In genomic region chr20:52191436-52192295, GRCh38 we compare ENCODE assay signal across 1 cellular context.
TF ChIP-seq lines count a peak whose summit lies in the region.

Gene ZFP64 (minus strand): TSS chr20:52191779. CDS start chr20:52191636, 143 bp downstream.

TF ChIP-seq in H1, 55 proteins besides CTCF, POLR2A, EP300 and RAD21 (continued from another document):
- TF ChIP-seq JUN (IDR thresholded peaks at IDR 0.05; ENCODE audit: low read depth, low read length): no peak
- no peak for TF ChIP-seq SP1 (IDR thresholded peaks at IDR 0.05; ENCODE audit: low read depth, low read length)
- TF ChIP-seq SP4 (IDR thresholded peaks at IDR 0.05; ENCODE audit: low read length): no peak
- no peak for TF ChIP-seq RNF2 (IDR thresholded peaks at IDR 0.05; ENCODE audit: borderline replicate concordance, low read depth, low read length, missing control alignments, poor library complexity, severe bottlenecking)
- TF ChIP-seq TEAD4 (IDR thresholded peaks at IDR 0.05; ENCODE audit: low read depth, low read length): no peak
- no peak for TF ChIP-seq E2F6 (IDR thresholded peaks at IDR 0.05)
- peak; percentile 14; the same call in 1 of the 2 replicates for TF ChIP-seq MAX (IDR thresholded peaks at IDR 0.05)
- no peak for TF ChIP-seq CEBPB (IDR thresholded peaks at IDR 0.05; ENCODE audit: low read depth, low read length)
- TF ChIP-seq RBBP5 (IDR thresholded peaks at IDR 0.05; ENCODE audit: borderline replicate concordance, low read depth, low read length): 0 out of 2 replicates have a peak, but pooled peaks have one; percentile 80
- TF ChIP-seq NRF1 (IDR thresholded peaks at IDR 0.05; ENCODE audit: low read depth, low read length): no peak
- peak; percentile 28 for TF ChIP-seq EZH2 (IDR thresholded peaks at IDR 0.05; ENCODE audit: low read depth, low read length, severe bottlenecking)
- TF ChIP-seq HDAC6 (IDR thresholded peaks at IDR 0.05; ENCODE audit: low read depth, low read length): no peak
- TF ChIP-seq PHF8 (conservative IDR thresholded peaks at IDR 0.05; ENCODE audit: low read depth, low read length): peak; percentile 79
- TF ChIP-seq SUZ12 (IDR thresholded peaks at IDR 0.05; ENCODE audit: low read length): 0 out of 2 replicates have a peak, but pooled peaks have one; percentile 25
- no peak for TF ChIP-seq CHD1 (IDR thresholded peaks at IDR 0.05; ENCODE audit: low read depth, low read length)
- TF ChIP-seq ATF2 (IDR thresholded peaks at IDR 0.05; ENCODE audit: low read length): no peak
- TF ChIP-seq ATF3 (IDR thresholded peaks at IDR 0.05; ENCODE audit: insufficient read depth, low read depth, low read length): peak; percentile 57; the same call in 1 of the 2 replicates
- TF ChIP-seq GABPA (IDR thresholded peaks at IDR 0.05; ENCODE audit: borderline replicate concordance, insufficient read depth, low read length): no peak; the same call in 1 of the 2 replicates
- no peak for TF ChIP-seq CTBP2 (IDR thresholded peaks at IDR 0.05; ENCODE audit: borderline replicate concordance, insufficient read depth, insufficient read length, low read length)
- no peak for TF ChIP-seq BCL11A (IDR thresholded peaks at IDR 0.05; ENCODE audit: low read depth in 2 of 2, low read length in 2 of 2)
- TF ChIP-seq CBX5 (IDR thresholded peaks at IDR 0.05; ENCODE audit: low read depth, low read length): no peak
- TF ChIP-seq RFX5 (IDR thresholded peaks at IDR 0.05; ENCODE audit: borderline replicate concordance, low read depth, low read length): no peak
- no peak for TF ChIP-seq SRF (IDR thresholded peaks at IDR 0.05; ENCODE audit: low read depth, low read length)
- peak; percentile 43; the same call in 1 of the 2 replicates for TF ChIP-seq TBP (IDR thresholded peaks at IDR 0.05; ENCODE audit: low read depth, low read length)
- no peak for TF ChIP-seq POU5F1 (IDR thresholded peaks at IDR 0.05; ENCODE audit: low read depth, low read length)
- no peak for TF ChIP-seq BRCA1 (IDR thresholded peaks at IDR 0.05; ENCODE audit: low read depth, low read length)
- TF ChIP-seq HDAC2 (IDR thresholded peaks at IDR 0.05; ENCODE audit: borderline replicate concordance in 1 of 2, low read depth in 2 of 2, low read length in 2 of 2): peak in 1 of 2 experiments; percentile 20; a peak in 1 of 4 replicates
- no peak for TF ChIP-seq USF2 (IDR thresholded peaks at IDR 0.05; ENCODE audit: low read length)
- no peak for TF ChIP-seq SP2 (IDR thresholded peaks at IDR 0.05; ENCODE audit: low read length)
- no peak for TF ChIP-seq KDM5A (IDR thresholded peaks at IDR 0.05; ENCODE audit: low read length)
- TF ChIP-seq CBX8 (IDR thresholded peaks at IDR 0.05; ENCODE audit: borderline replicate concordance, low read depth, low read length): no peak
- TF ChIP-seq CREB1 (IDR thresholded peaks at IDR 0.05): peak; percentile 36; the same call in 1 of the 2 replicates
- peak; percentile 15 for TF ChIP-seq NANOG (IDR thresholded peaks at IDR 0.05; ENCODE audit: insufficient read depth, low read depth, low read length, poor library complexity, severe bottlenecking)
- TF ChIP-seq RXRA (IDR thresholded peaks at IDR 0.05; ENCODE audit: insufficient read depth, low read depth, low read length): no peak
- TF ChIP-seq GTF2F1 (IDR thresholded peaks at IDR 0.05; ENCODE audit: borderline replicate concordance, low read depth, low read length): no peak
- no peak for TF ChIP-seq SIN3A (conservative IDR thresholded peaks at IDR 0.05 in 1 of 2, IDR thresholded peaks at IDR 0.05 in 1 of 2; ENCODE audit: low read depth in 1 of 2, low read length in 2 of 2)
- no peak for TF ChIP-seq FOSL1 (IDR thresholded peaks at IDR 0.05; ENCODE audit: insufficient read depth, low read depth, low read length)
- no peak for TF ChIP-seq CHD7 (IDR thresholded peaks at IDR 0.05; ENCODE audit: insufficient replicate concordance, low read length)
- no peak; the same call in 1 of the 2 replicates for TF ChIP-seq TAF1 (IDR thresholded peaks at IDR 0.05; ENCODE audit: low read depth, low read length)
